Comparison of ENCODE assay signal across 1 cellular context in genomic region chr5:88713818-88714217, GRCh38.
TF ChIP-seq lines count a peak whose summit lies in the region.

No MANE protein-coding gene starts in this region.

TF ChIP-seq in GM23338, 12 proteins besides CTCF, POLR2A, EP300 and RAD21:
- TF ChIP-seq ZNF462 (CRISPR knock-in tag; IDR thresholded peaks at IDR 0.05) (no peak), POLR2AphosphoS5 (IDR thresholded peaks at IDR 0.05; ENCODE audit: low read depth) (no peak), ETS1 (IDR thresholded peaks at IDR 0.05) (no peak), EZH2 (IDR thresholded peaks at IDR 0.05; ENCODE audit: low read depth, unreplicated experiment) (no peak), REST (IDR thresholded peaks at IDR 0.05; ENCODE audit: unreplicated experiment) (no peak)
